12 cellular contexts compared by ENCODE assay signal in the genomic region with DNA sequence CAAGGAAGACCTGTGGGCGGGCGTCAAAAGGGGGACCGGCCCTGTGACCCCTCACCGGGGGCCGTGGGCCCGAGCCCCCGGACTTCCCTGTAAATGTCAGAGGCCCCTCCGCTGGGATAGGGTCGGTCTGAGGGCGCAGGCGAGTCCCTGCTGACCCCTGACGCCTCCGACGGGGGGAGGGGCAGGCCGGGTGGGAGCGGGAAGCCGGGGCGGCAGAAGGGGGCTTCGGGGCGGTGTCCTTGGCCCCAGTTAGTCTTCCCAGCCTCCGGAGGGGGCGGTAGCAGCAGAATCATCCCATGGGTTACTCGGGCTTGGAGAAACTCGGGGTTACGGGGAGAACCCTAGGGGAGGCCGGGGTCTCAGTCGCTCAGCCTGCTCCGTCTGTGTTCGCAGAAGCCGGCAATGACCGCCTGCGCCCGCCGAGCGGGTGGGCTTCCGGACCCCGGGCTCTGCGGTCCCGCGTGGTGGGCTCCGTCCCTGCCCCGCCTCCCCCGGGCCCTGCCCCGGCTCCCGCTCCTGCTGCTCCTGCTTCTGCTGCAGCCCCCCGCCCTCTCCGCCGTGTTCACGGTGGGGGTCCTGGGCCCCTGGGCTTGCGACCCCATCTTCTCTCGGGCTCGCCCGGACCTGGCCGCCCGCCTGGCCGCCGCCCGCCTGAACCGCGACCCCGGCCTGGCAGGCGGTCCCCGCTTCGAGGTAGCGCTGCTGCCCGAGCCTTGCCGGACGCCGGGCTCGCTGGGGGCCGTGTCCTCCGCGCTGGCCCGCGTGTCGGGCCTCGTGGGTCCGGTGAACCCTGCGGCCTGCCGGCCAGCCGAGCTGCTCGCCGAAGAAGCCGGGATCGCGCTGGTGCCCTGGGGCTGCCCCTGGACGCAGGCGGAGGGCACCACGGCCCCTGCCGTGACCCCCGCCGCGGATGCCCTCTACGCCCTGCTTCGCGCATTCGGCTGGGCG. TPM values are rescaled to one million over a fixed set of nuclear protein-coding genes. Genes with fewer than 3 reads are reported as not detected.
A peak's percentile ranks its signal among the peaks of the same experiment; 100 is the strongest.
DNase-seq lines count a peak whose midpoint lies in the region; ATAC-seq and TF ChIP-seq lines count a peak whose summit lies in the region.
"Had no signal": no experiment of that assay in that cellular context is flagged by ENCODE, and none has a peak within 500 bp of the region (broad histone marks: within the 10 kb centered on the region; RNA-seq: fewer than 3 reads in every experiment).

No MANE protein-coding gene starts in this region.

- no peaks in the 10 kb centered on the region for H3K9me3 ChIP-seq in ES-I3 (ENCODE audit: control insufficient read depth, insufficient read depth, low read length)

- TF ChIP-seq CTCF in retinal pigment epithelial cell (conservative IDR thresholded peaks at IDR 0.05; ENCODE audit: low read depth, low read length) = peak; percentile 3

- peak overlapping the region; percentile 40; the same call in 1 of the 2 replicates for H3K9ac ChIP-seq in ES-I3 (ENCODE audit: low read depth, low read length)

- H3K27ac Mint-ChIP-seq in activated T-helper 17 cell treated with anti-CD3 and anti-CD28 coated beads, Interleukin-2, amount 50 U/mL, for 72 hours = no peak overlapping the region
- H3K27ac Mint-ChIP-seq in activated naive CD4-positive, alpha-beta T cell treated with anti-CD3 and anti-CD28 coated beads, Interleukin-2, amount 50 U/mL, for 72 hours = no peak overlapping the region
- H3K27ac Mint-ChIP-seq: activated naive CD8-positive, alpha-beta T cell treated with anti-CD3 and anti-CD28 coated beads for 36 hours had no signal

- no peak for ATAC-seq in activated T-helper 17 cell treated with anti-CD3 and anti-CD28 coated beads, Interleukin-2, amount 50 U/mL, for 72 hours (replicated peaks)
- no peak for ATAC-seq in activated naive CD4-positive, alpha-beta T cell treated with anti-CD3 and anti-CD28 coated beads, Interleukin-2, amount 50 U/mL, for 72 hours

- H3K4me3 ChIP-seq in iPS-11a (ENCODE audit: low read depth, low read length) (peak overlapping the region; percentile 8), retinal pigment epithelial cell (ENCODE audit: low read length) (no peak overlapping the region)

- peaks cover 37% of the 10 kb centered on the region for H3K27me3 Mint-ChIP-seq in activated T-helper 17 cell treated with anti-CD3 and anti-CD28 coated beads, Interleukin-2, amount 50 U/mL, for 72 hours

- DNase-seq in retinal pigment epithelial cell (ENCODE audit: low read depth) (no peak), activated gamma-delta T cell (lab: John Stamatoyannopoulos, UW) (no peak), NCI-H1694 treated with DMSO at 0.1 percent for 48 hours (lab: John Stamatoyannopoulos, UW) (no peak), NCI-H187 (lab: John Stamatoyannopoulos, UW) (no peak)
- DNase-seq in activated naive CD4-positive, alpha-beta T cell treated with anti-CD3 and anti-CD28 coated beads, Interleukin-2, amount 50 U/mL, for 72 hours (ENCODE audit: low spot score in 2 of 2) = no peak
- DNase-seq: activated naive CD8-positive, alpha-beta T cell treated with anti-CD3 and anti-CD28 coated beads for 36 hours; SHP77 treated with DMSO at 0.1 percent for 48 hours; stimulated activated CD4-positive, alpha-beta T cell treated with anti-CD3 and anti-CD28 coated beads, Interleukin-4, amount 100 ng/mL, for 24 hours had no signal

- no peaks in the 10 kb centered on the region for H3K36me3 Mint-ChIP-seq in activated T-helper 17 cell treated with anti-CD3 and anti-CD28 coated beads, Interleukin-2, amount 50 U/mL, for 72 hours (ENCODE audit: low read depth)
- H3K36me3 Mint-ChIP-seq in activated naive CD4-positive, alpha-beta T cell treated with anti-CD3 and anti-CD28 coated beads, Interleukin-2, amount 50 U/mL, for 72 hours = no peaks in the 10 kb centered on the region
- H3K36me3 Mint-ChIP-seq: activated naive CD8-positive, alpha-beta T cell treated with anti-CD3 and anti-CD28 coated beads for 36 hours; naive thymus-derived CD8-positive, alpha-beta T cell had no signal

- H3K9me3 Mint-ChIP-seq in activated T-helper 17 cell treated with anti-CD3 and anti-CD28 coated beads, Interleukin-2, amount 50 U/mL, for 72 hours = no peaks in the 10 kb centered on the region
- no peaks in the 10 kb centered on the region for H3K9me3 Mint-ChIP-seq in activated naive CD4-positive, alpha-beta T cell treated with anti-CD3 and anti-CD28 coated beads, Interleukin-2, amount 50 U/mL, for 72 hours
- H3K9me3 Mint-ChIP-seq: activated naive CD8-positive, alpha-beta T cell treated with anti-CD3 and anti-CD28 coated beads for 36 hours; naive thymus-derived CD8-positive, alpha-beta T cell had no signal

- no peaks in the 10 kb centered on the region for H3K4me1 ChIP-seq in ES-I3 (ENCODE audit: insufficient read depth, low read length)

- H3K4me1 Mint-ChIP-seq in activated T-helper 17 cell treated with anti-CD3 and anti-CD28 coated beads, Interleukin-2, amount 50 U/mL, for 72 hours = peaks cover 6% of the 10 kb centered on the region

- no peaks in the 10 kb centered on the region for H3K36me3 ChIP-seq in ES-I3 (ENCODE audit: insufficient read depth, low read length)

- peak overlapping the region; percentile 41 for H3K4me3 Mint-ChIP-seq in activated T-helper 17 cell treated with anti-CD3 and anti-CD28 coated beads, Interleukin-2, amount 50 U/mL, for 72 hours
- H3K4me3 Mint-ChIP-seq: activated naive CD8-positive, alpha-beta T cell treated with anti-CD3 and anti-CD28 coated beads for 36 hours had no signal

RNA-seq across cellular contexts. Expression of a gene that starts 0.5 kb away (rescaled TPM):
- total RNA-seq in activated T-helper 17 cell treated with anti-CD3 and anti-CD28 coated beads, Interleukin-2, amount 50 U/mL, for 72 hours = under 1 TPM; 0.15 to 0.77 TPM
- under 1 TPM in 1 of 2 donors, not detected in 1; 0.19 TPM for total RNA-seq in activated naive CD4-positive, alpha-beta T cell treated with anti-CD3 and anti-CD28 coated beads, Interleukin-2, amount 50 U/mL, for 72 hours
- total RNA-seq: activated naive CD8-positive, alpha-beta T cell treated with anti-CD3 and anti-CD28 coated beads for 36 hours; naive thymus-derived CD8-positive, alpha-beta T cell had no signal

RNA-seq across cellular contexts. Expression of a gene that starts 35.9 kb away (rescaled TPM):
- total RNA-seq in activated T-helper 17 cell treated with anti-CD3 and anti-CD28 coated beads, Interleukin-2, amount 50 U/mL, for 72 hours = under 1 TPM in 1 of 2 donors, not detected in 1; 0.61 TPM
- total RNA-seq in activated naive CD4-positive, alpha-beta T cell treated with anti-CD3 and anti-CD28 coated beads, Interleukin-2, amount 50 U/mL, for 72 hours = not detected
- total RNA-seq: naive thymus-derived CD8-positive, alpha-beta T cell had no signal
